10 cellular contexts compared by ENCODE assay signal in genomic region chr10:126663328-126663727, GRCh38. TPM values are rescaled to one million over a fixed set of nuclear protein-coding genes. Genes with fewer than 3 reads are reported as not detected.
DNase-seq lines count a peak whose midpoint lies in the region; TF ChIP-seq lines count a peak whose summit lies in the region.
"Had no signal": no experiment of that assay in that cellular context is flagged by ENCODE, and none has a peak within 500 bp of the region (broad histone marks: within the 10 kb centered on the region; RNA-seq: fewer than 3 reads in every experiment).

No MANE protein-coding gene starts in this region.

- no peaks in the 10 kb centered on the region for H3K27me3 Mint-ChIP-seq in neural crest cell (ENCODE audit: low read depth)
- H3K27me3 Mint-ChIP-seq in activated T-helper 2 cell treated with anti-CD3 and anti-CD28 coated beads, Interferon-gamma antibody, Interleukin-2, Interleukin-4, amounts not matched to agents 10 μg/mL and 5 μg/mL and 100 μg/mL, durations not matched to agents 14 hours and 24 hours and 36 hours (ENCODE audit: low read depth): no peaks in the 10 kb centered on the region

- CTCF ChIA-PET in OCI-LY7 (lab: Charles Lee; ENCODE audit: unreplicated experiment): interaction anchor here (0.6 kb wide), 1 partner anchor 459 kb away, joined by 4 read pairs; no protein-coding TSS in a partner anchor

- H2AFZ ChIP-seq in OCI-LY7 (ENCODE audit: low read length): no peak overlapping the region

- intact Hi-C loops in activated T-helper 2 cell treated with anti-CD3 and anti-CD28 coated beads, Interferon-gamma antibody, Interleukin-2, Interleukin-4, amounts not matched to agents 10 μg/mL and 5 μg/mL and 100 μg/mL, durations not matched to agents 14 hours and 24 hours and 36 hours (cut with micrococcal nuclease): no loop called here
- intact Hi-C loops in vagina (cut with DNase I): no loop called here
- intact Hi-C loops in OCI-LY7 (cut with micrococcal nuclease; ENCODE audit: unreplicated experiment): no loop called here

- no peaks in the 10 kb centered on the region for H3K36me3 Mint-ChIP-seq in neural crest cell (ENCODE audit: low read depth)
- no peaks in the 10 kb centered on the region for H3K36me3 Mint-ChIP-seq in activated T-helper 2 cell treated with anti-CD3 and anti-CD28 coated beads, Interferon-gamma antibody, Interleukin-2, Interleukin-4, amounts not matched to agents 10 μg/mL and 5 μg/mL and 100 μg/mL, durations not matched to agents 14 hours and 24 hours and 36 hours (ENCODE audit: low read depth)

- H3K9me3 Mint-ChIP-seq in neural crest cell: no peaks in the 10 kb centered on the region
- H3K9me3 Mint-ChIP-seq in activated T-helper 2 cell treated with anti-CD3 and anti-CD28 coated beads, Interferon-gamma antibody, Interleukin-2, Interleukin-4, amounts not matched to agents 10 μg/mL and 5 μg/mL and 100 μg/mL, durations not matched to agents 14 hours and 24 hours and 36 hours: no peaks in the 10 kb centered on the region
- H3K9me3 Mint-ChIP-seq: activated B cell treated with CpG ODN at 0.5 μM for 24 hours had no signal

- H3K27ac Mint-ChIP-seq in neural crest cell (ENCODE audit: unreplicated experiment): peak overlapping the region; percentile 90
- no peak overlapping the region for H3K27ac Mint-ChIP-seq in activated T-helper 2 cell treated with anti-CD3 and anti-CD28 coated beads, Interferon-gamma antibody, Interleukin-2, Interleukin-4, amounts not matched to agents 10 μg/mL and 5 μg/mL and 100 μg/mL, durations not matched to agents 14 hours and 24 hours and 36 hours
- H3K27ac Mint-ChIP-seq: activated B cell treated with CpG ODN at 0.5 μM for 24 hours had no signal

- no peaks in the 10 kb centered on the region for H3K4me1 ChIP-seq in vagina
- H3K4me1 ChIP-seq in OCI-LY7 (ENCODE audit: insufficient read depth, low read length, poor library complexity, severe bottlenecking): no peaks in the 10 kb centered on the region

- H3K9me2 ChIP-seq in OCI-LY7 (ENCODE audit: insufficient read depth, low read length): no peaks in the 10 kb centered on the region

- H3K4me2 ChIP-seq in OCI-LY7 (ENCODE audit: low read length): no peak overlapping the region

- H3K27ac ChIP-seq in vagina: no peak overlapping the region
- no peak overlapping the region for H3K27ac ChIP-seq in OCI-LY7 (ENCODE audit: low read depth, low read length, poor library complexity, severe bottlenecking)

- no TSS peak for BruUV-seq in OCI-LY7 (replicated peaks; lab: Mats Ljungman, UMichigan)

- peaks cover 27% of the 10 kb centered on the region for H3K4me1 Mint-ChIP-seq in neural crest cell
- no peaks in the 10 kb centered on the region for H3K4me1 Mint-ChIP-seq in activated T-helper 2 cell treated with anti-CD3 and anti-CD28 coated beads, Interferon-gamma antibody, Interleukin-2, Interleukin-4, amounts not matched to agents 10 μg/mL and 5 μg/mL and 100 μg/mL, durations not matched to agents 14 hours and 24 hours and 36 hours (ENCODE audit: low read depth)
- H3K4me1 Mint-ChIP-seq: activated B cell treated with CpG ODN at 0.5 μM for 24 hours had no signal

- TF ChIP-seq POLR2A in vagina (IDR thresholded peaks at IDR 0.05): no peak

- no peak overlapping the region for H3K4me3 ChIP-seq in AG10803 (ENCODE audit: low read length)
- no peak overlapping the region for H3K4me3 ChIP-seq in vagina
- H3K4me3 ChIP-seq in OCI-LY7 (ENCODE audit: low read depth, low read length, poor library complexity, severe bottlenecking): no peak overlapping the region

- H4K20me1 ChIP-seq in OCI-LY7 (ENCODE audit: insufficient read depth, low read length): no peaks in the 10 kb centered on the region

- no peaks in the 10 kb centered on the region for H3K27me3 ChIP-seq in vagina

- H3K9me3 ChIP-seq in vagina (no peaks in the 10 kb centered on the region), OCI-LY7 (ENCODE audit: low read length) (no peaks in the 10 kb centered on the region)

- TF ChIP-seq CTCF in AG10803 (conservative IDR thresholded peaks at IDR 0.05; ENCODE audit: low read length) (no peak), neural crest cell (conservative IDR thresholded peaks at IDR 0.05) (no peak), vagina (IDR thresholded peaks at IDR 0.05) (no peak), OCI-LY7 (conservative IDR thresholded peaks at IDR 0.05; ENCODE audit: low read length) (no peak)

- DNase-seq in AG10803 (ENCODE audit: low read depth) (peak; percentile 92), NCI-H1092 treated with DMSO at 0.1 percent for 48 hours (lab: John Stamatoyannopoulos, UW) (peak; percentile 11), fibroblast of gingiva (ENCODE audit: low read depth) (peak; percentile 52), neural crest cell (ENCODE audit: low read depth, low spot score) (no peak), vagina (ENCODE audit: extremely low spot score in 2 of 2) (no peak), OCI-LY7 (ENCODE audit: low spot score) (no peak), cerebellar cortex (ENCODE audit: low spot score) (no peak)
- no peak for DNase-seq in activated T-helper 2 cell treated with anti-CD3 and anti-CD28 coated beads, Interferon-gamma antibody, Interleukin-2, Interleukin-4, amounts not matched to agents 10 μg/mL and 5 μg/mL and 100 μg/mL, durations not matched to agents 14 hours and 24 hours and 36 hours (ENCODE audit: low spot score)
- DNase-seq: activated B cell treated with CpG ODN at 0.5 μM for 24 hours; NK-92 treated with Interleukin-12 subunit alpha and Interleukin-12 subunit beta, amount 100 ng/mL, for 24 hours had no signal

- H3K36me3 ChIP-seq in vagina (no peaks in the 10 kb centered on the region), OCI-LY7 (ENCODE audit: insufficient read depth, low read length) (no peaks in the 10 kb centered on the region)

- H3K79me2 ChIP-seq in OCI-LY7 (ENCODE audit: insufficient read depth, low read depth, low read length): no peaks in the 10 kb centered on the region

- POLR2A ChIA-PET in OCI-LY7 (lab: Charles Lee): no interaction called here

- H3K4me3 Mint-ChIP-seq in neural crest cell: no peak overlapping the region
- no peak overlapping the region for H3K4me3 Mint-ChIP-seq in activated T-helper 2 cell treated with anti-CD3 and anti-CD28 coated beads, Interferon-gamma antibody, Interleukin-2, Interleukin-4, amounts not matched to agents 10 μg/mL and 5 μg/mL and 100 μg/mL, durations not matched to agents 14 hours and 24 hours and 36 hours (ENCODE audit: low read depth)
- H3K4me3 Mint-ChIP-seq: activated B cell treated with CpG ODN at 0.5 μM for 24 hours had no signal

RNA-seq across cellular contexts. Expression of gene C10orf90, which starts 7.2 kb away (rescaled TPM):
- total RNA-seq in neural crest cell (0.25 and 0.89 TPM in 2 replicates), vagina (not detected), OCI-LY7 (2022) (not detected in 2 replicates)
- total RNA-seq in activated T-helper 2 cell treated with anti-CD3 and anti-CD28 coated beads, Interferon-gamma antibody, Interleukin-2, Interleukin-4, amounts not matched to agents 10 μg/mL and 5 μg/mL and 100 μg/mL, durations not matched to agents 14 hours and 24 hours and 36 hours: not detected in 2 replicates
- not detected in 2 replicates for total RNA-seq in OCI-LY7 (2014; rRNA removed; shearing (Covaris generic))
- total RNA-seq: activated B cell treated with CpG ODN at 0.5 μM for 24 hours had no signal

Comparison
In these comparisons a context has a peak if more than half of its experiments do, and no peak if none do; other contexts are left out.
1. DNase-seq: peak in AG10803 (single experiment), NCI-H1092 treated with DMSO at 0.1 percent for 48 hours (single experiment) and fibroblast of gingiva (single experiment); none in neural crest cell (single experiment), activated T-helper 2 cell treated with anti-CD3 and anti-CD28 coated beads, Interferon-gamma antibody, Interleukin-2, Interleukin-4, amounts not matched to agents 10 μg/mL and 5 μg/mL and 100 μg/mL, durations not matched to agents 14 hours and 24 hours and 36 hours (single experiment), vagina (0 of 2), OCI-LY7 (single experiment) and cerebellar cortex (single experiment).